Comparison of ENCODE assay signal across 8 cellular contexts in the genomic region with DNA sequence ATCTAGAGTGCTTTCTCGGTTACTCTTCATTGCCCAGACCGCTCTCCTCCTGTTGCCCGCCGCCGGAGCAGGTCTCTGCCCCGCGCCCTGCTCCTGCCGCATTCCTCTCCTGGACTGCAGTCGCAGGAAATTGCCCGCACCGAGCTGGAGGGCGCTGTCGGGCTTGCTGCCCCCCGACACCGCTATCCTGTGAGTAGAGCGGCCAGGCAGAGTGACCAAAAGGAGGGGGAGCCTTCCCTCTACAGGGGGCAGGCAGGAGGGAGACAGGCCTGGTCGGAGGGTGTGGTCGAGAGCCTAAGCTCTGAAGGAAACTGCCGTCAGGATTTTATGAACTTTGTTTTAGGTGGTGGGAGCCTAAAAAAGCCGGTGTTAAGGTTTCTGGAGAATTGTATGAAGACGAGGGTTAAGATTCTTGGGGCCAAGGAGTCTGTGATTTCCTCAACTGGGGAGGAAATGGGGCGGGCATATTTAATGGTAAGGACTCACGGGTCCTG. TPM values are rescaled to one million over a fixed set of nuclear protein-coding genes. Genes with fewer than 3 reads are reported as not detected.
DNase-seq lines count a peak whose midpoint lies in the region; ATAC-seq and FAIRE-seq lines count a peak whose summit lies in the region.

No MANE protein-coding gene starts in this region.

- no peaks in the 10 kb centered on the region for H3K27me3 ChIP-seq in ectodermal cell (ENCODE audit: control insufficient read depth, insufficient read depth, low read length, poor library complexity, severe bottlenecking)

- no peaks in the 10 kb centered on the region for H3K27me3 Mint-ChIP-seq in activated naive CD4-positive, alpha-beta T cell treated with anti-CD3 and anti-CD28 coated beads, Interleukin-2, amount 10 ng/mL, durations not matched to agents 7 days and 5 days

- no peaks in the 10 kb centered on the region for H3K36me3 ChIP-seq in ectodermal cell (ENCODE audit: control insufficient read depth, insufficient read depth, low read length)
- H3K36me3 ChIP-seq in mesodermal cell (ENCODE audit: control insufficient read depth, insufficient read depth, low read length) = peaks cover 30% of the 10 kb centered on the region

- H3K27ac ChIP-seq in ectodermal cell (ENCODE audit: insufficient read depth, low read depth, low read length, poor library complexity, severe bottlenecking) (peak overlapping the region; percentile 95), mesodermal cell (ENCODE audit: low read depth, low read length, severe bottlenecking) (peak overlapping the region; percentile 93)

- peak overlapping the region; percentile 85 for H3K4me3 Mint-ChIP-seq in activated naive CD4-positive, alpha-beta T cell treated with anti-CD3 and anti-CD28 coated beads, Interleukin-2, amount 10 ng/mL, durations not matched to agents 7 days and 5 days

- peak overlapping the region; percentile 85 for H3K27ac Mint-ChIP-seq in activated naive CD4-positive, alpha-beta T cell treated with anti-CD3 and anti-CD28 coated beads, Interleukin-2, amount 10 ng/mL, durations not matched to agents 7 days and 5 days

- no peaks in the 10 kb centered on the region for H3K9me3 Mint-ChIP-seq in activated naive CD4-positive, alpha-beta T cell treated with anti-CD3 and anti-CD28 coated beads, Interleukin-2, amount 10 ng/mL, durations not matched to agents 7 days and 5 days

- no peak for DNase-seq in activated naive CD4-positive, alpha-beta T cell treated with anti-CD3 and anti-CD28 coated beads, Interleukin-2, amount 10 ng/mL, durations not matched to agents 7 days and 5 days
- DNase-seq in activated naive CD4-positive, alpha-beta T cell treated with anti-CD3 and anti-CD28 coated beads, Interleukin-2, amount 50 U/mL, for 16 hours = no peak
- DNase-seq in OCI-M1 (lab: John Stamatoyannopoulos, UW) (peak; percentile 90), urothelium cell line (ENCODE audit: low spot score) (peak; percentile 72), NCI-H1930 (lab: John Stamatoyannopoulos, UW) (no peak)

- H3K36me3 Mint-ChIP-seq in activated naive CD4-positive, alpha-beta T cell treated with anti-CD3 and anti-CD28 coated beads, Interleukin-2, amount 10 ng/mL, durations not matched to agents 7 days and 5 days = peaks cover 20% of the 10 kb centered on the region

- H3K4me3 ChIP-seq in ectodermal cell (ENCODE audit: insufficient read depth, low read depth, low read length) (peak overlapping the region; percentile 83), mesodermal cell (ENCODE audit: extremely low read depth, insufficient read depth, low read length, poor library complexity, severe bottlenecking) (peak overlapping the region; percentile 70)

- H3K4me1 ChIP-seq in ectodermal cell (ENCODE audit: control insufficient read depth, insufficient read depth, low read length) (no peaks in the 10 kb centered on the region), mesodermal cell (ENCODE audit: control insufficient read depth, insufficient read depth, low read length, poor library complexity, severe bottlenecking) (no peaks in the 10 kb centered on the region)

- WGBS in ectodermal cell, 2 experiments = 0 to 1% methylated on average over 23 of the region's 23 CpGs
- WGBS in mesodermal cell (ENCODE audit: insufficient coverage in 2 of 2), 2 experiments = 0 to 1% methylated on average over 15 to 22 of the region's 23 CpGs

- CTCF ChIA-PET in activated naive CD4-positive, alpha-beta T cell treated with anti-CD3 and anti-CD28 coated beads, Interleukin-2, amount 10 ng/mL, durations not matched to agents 7 days and 5 days (lab: Charles Lee) = interaction anchor here (0.7 to 3.1 kb wide), 34 partner anchors 9 to 682 kb away, joined by 3 to 54 read pairs (median 6); partner anchors contain the start of genes PPM1J and SLC16A1

- peak; percentile 32 for FAIRE-seq in urothelium cell line (lab: Jason Lieb, UNC)

- H3K9me3 ChIP-seq in ectodermal cell (ENCODE audit: control insufficient read depth, low read length) (no peaks in the 10 kb centered on the region), mesodermal cell (ENCODE audit: control insufficient read depth, low read length) (no peaks in the 10 kb centered on the region)

- peak; percentile 26 for ATAC-seq in HG02642 (IDR thresholded peaks at IDR 0.05; ENCODE audit: poor library complexity, unreplicated experiment)

- peaks cover 32% of the 10 kb centered on the region for H3K4me1 Mint-ChIP-seq in activated naive CD4-positive, alpha-beta T cell treated with anti-CD3 and anti-CD28 coated beads, Interleukin-2, amount 10 ng/mL, durations not matched to agents 7 days and 5 days

RNA-seq across cellular contexts. Expression of gene LRIG2, which starts 0.5 kb away (rescaled TPM):
- polyA plus RNA-seq in ectodermal cell (2013, experiment 1 of 4) = 15.3 TPM
- 16.8 TPM for polyA plus RNA-seq in ectodermal cell (2013, experiment 2 of 4)
- polyA plus RNA-seq in ectodermal cell (2013, experiment 3 of 4) = 11.9 TPM
- 14.0 TPM for polyA plus RNA-seq in ectodermal cell (2013, experiment 4 of 4)
- polyA plus RNA-seq in mesodermal cell (2013, experiment 1 of 2) = 9.8 TPM
- 9.5 TPM for polyA plus RNA-seq in mesodermal cell (2013, experiment 2 of 2)

Comparison
In these comparisons a context has a peak if more than half of its experiments do, and no peak if none do; other contexts are left out.
1. DNase-seq: peak in OCI-M1 (single experiment) and urothelium cell line (single experiment); none in activated naive CD4-positive, alpha-beta T cell treated with anti-CD3 and anti-CD28 coated beads, Interleukin-2, amount 10 ng/mL, durations not matched to agents 7 days and 5 days (single experiment), activated naive CD4-positive, alpha-beta T cell treated with anti-CD3 and anti-CD28 coated beads, Interleukin-2, amount 50 U/mL, for 16 hours (single experiment) and NCI-H1930 (0 of 2).